Comparison of ENCODE assay signal across 38 cellular contexts in genomic region chr7:54783952-54784351, GRCh38.
"Had no signal": no experiment of that assay in that cellular context is flagged by ENCODE, and none has a peak within 500 bp of the region (broad histone marks: within the 10 kb centered on the region; RNA-seq: fewer than 3 reads in every experiment).

No MANE protein-coding gene starts in this region.

- H3K4me3 Mint-ChIP-seq: activated CD4-positive, alpha-beta memory T cell treated with anti-CD3 and anti-CD28 coated beads, Interleukin-2, amount 10 ng/mL, durations not matched to agents 7 days and 5 days; activated CD8-positive, alpha-beta memory T cell treated with anti-CD3 and anti-CD28 coated beads, Interleukin-2, amount 10 ng/mL, durations not matched to agents 7 days and 5 days; activated naive CD4-positive, alpha-beta T cell treated with anti-CD3 and anti-CD28 coated beads, Interleukin-2, amount 10 ng/mL, durations not matched to agents 7 days and 5 days; activated naive CD8-positive, alpha-beta T cell; activated naive CD8-positive, alpha-beta T cell treated with anti-CD3 and anti-CD28 coated beads, Interleukin-2, amount 50 U/mL, for 24 hours; brain had no signal

- H3K27me3 Mint-ChIP-seq: brain had no signal

- H3K36me3 Mint-ChIP-seq: activated CD8-positive, alpha-beta memory T cell treated with anti-CD3 and anti-CD28 coated beads, Interleukin-2, amount 10 ng/mL, durations not matched to agents 7 days and 5 days; activated naive CD4-positive, alpha-beta T cell treated with anti-CD3 and anti-CD28 coated beads, Interleukin-2, amount 10 ng/mL, durations not matched to agents 7 days and 5 days; activated naive CD8-positive, alpha-beta T cell; brain had no signal

- H3K27ac Mint-ChIP-seq: activated CD4-positive, alpha-beta memory T cell treated with anti-CD3 and anti-CD28 coated beads, Interleukin-2, amount 10 ng/mL, durations not matched to agents 7 days and 5 days; activated CD8-positive, alpha-beta memory T cell treated with anti-CD3 and anti-CD28 coated beads, Interleukin-2, amount 10 ng/mL, durations not matched to agents 7 days and 5 days; activated naive CD4-positive, alpha-beta T cell treated with anti-CD3 and anti-CD28 coated beads, Interleukin-2, amount 10 ng/mL, durations not matched to agents 7 days and 5 days; activated naive CD8-positive, alpha-beta T cell; activated naive CD8-positive, alpha-beta T cell treated with anti-CD3 and anti-CD28 coated beads, Interleukin-2, amount 50 U/mL, for 24 hours; brain had no signal

- H3K4me3 ChIP-seq: MG63, Peyer's patch had no signal

- ATAC-seq: activated CD8-positive, alpha-beta memory T cell treated with anti-CD3 and anti-CD28 coated beads, Interleukin-2, amount 10 ng/mL, durations not matched to agents 7 days and 5 days; activated naive CD8-positive, alpha-beta T cell treated with anti-CD3 and anti-CD28 coated beads, Interleukin-2, amount 50 U/mL, for 24 hours; PC-3 had no signal

- H3K27me3 ChIP-seq: MG63, Peyer's patch had no signal

- H3K27ac ChIP-seq: Peyer's patch, WERI-Rb-1 had no signal

- DNase-seq: activated CD4-positive, alpha-beta memory T cell treated with anti-CD3 and anti-CD28 coated beads, Interleukin-2, amount 10 ng/mL, durations not matched to agents 7 days and 5 days; activated CD4-positive, alpha-beta T cell treated with anti-CD3 and anti-CD28 coated beads for 1 hour; activated CD4-positive, alpha-beta T cell treated with anti-CD3 and anti-CD28 coated beads for 48 hours; activated CD4-positive, CD25-positive, alpha-beta regulatory T cell; activated CD8-positive, alpha-beta memory T cell treated with anti-CD3 and anti-CD28 coated beads for 24 hours; activated CD8-positive, alpha-beta memory T cell treated with anti-CD3 and anti-CD28 coated beads, Interleukin-2, amount 10 ng/mL, durations not matched to agents 7 days and 5 days; activated CD8-positive, alpha-beta memory T cell treated with anti-CD3 and anti-CD28 coated beads, Interleukin-2, amount 50 U/mL, for 48 hours; activated effector memory CD4-positive, alpha-beta T cell treated with Interleukin-2 at 50 U/mL for 16 hours; activated naive CD4-positive, alpha-beta T cell treated with anti-CD3 and anti-CD28 coated beads, Interleukin-2, amount 10 ng/mL, durations not matched to agents 7 days and 5 days; activated naive CD8-positive, alpha-beta T cell treated with anti-CD3 and anti-CD28 coated beads, Interleukin-2, amount 50 U/mL, for 24 hours; activated T-cell treated with anti-CD3 and anti-CD28 coated beads, Interleukin-2, amount 50 U/mL, for 48 hours; anterior cingulate cortex; caudate nucleus; cerebellar nuclear complex; Karpas-422; MG63; MV-4-11; NCI-H1092 treated with DMSO at 0.1 percent for 48 hours; NCI-H1417; NCI-H146; NCI-H187; NCI-H2029 treated with DMSO at 0.1 percent for 48 hours; NCI-H2107; NCI-H2171; NCI-H510A; NCI-H526; NCI-H748 treated with DMSO at 0.1 percent for 48 hours; PC-3; Peyer's patch; RPMI8226; SIG-M5; SW 1271; T-helper 1 cell; T-helper 2 cell; T-helper 9 cell; WERI-Rb-1 had no signal

- H3K36me3 ChIP-seq: MG63, Peyer's patch, WERI-Rb-1 had no signal

- H3K9me3 Mint-ChIP-seq: activated CD4-positive, alpha-beta memory T cell treated with anti-CD3 and anti-CD28 coated beads, Interleukin-2, amount 10 ng/mL, durations not matched to agents 7 days and 5 days; activated naive CD4-positive, alpha-beta T cell treated with anti-CD3 and anti-CD28 coated beads, Interleukin-2, amount 10 ng/mL, durations not matched to agents 7 days and 5 days; activated naive CD8-positive, alpha-beta T cell treated with anti-CD3 and anti-CD28 coated beads, Interleukin-2, amount 50 U/mL, for 24 hours; brain had no signal

- H3K4me1 Mint-ChIP-seq: activated CD4-positive, alpha-beta memory T cell treated with anti-CD3 and anti-CD28 coated beads, Interleukin-2, amount 10 ng/mL, durations not matched to agents 7 days and 5 days; activated CD8-positive, alpha-beta memory T cell treated with anti-CD3 and anti-CD28 coated beads, Interleukin-2, amount 10 ng/mL, durations not matched to agents 7 days and 5 days; activated naive CD4-positive, alpha-beta T cell treated with anti-CD3 and anti-CD28 coated beads, Interleukin-2, amount 10 ng/mL, durations not matched to agents 7 days and 5 days had no signal

- H3K4me1 ChIP-seq: Peyer's patch had no signal

- H3K9me3 ChIP-seq: MG63, Peyer's patch had no signal
